ENCODE assay signal across 1 cellular context in the genomic region with DNA sequence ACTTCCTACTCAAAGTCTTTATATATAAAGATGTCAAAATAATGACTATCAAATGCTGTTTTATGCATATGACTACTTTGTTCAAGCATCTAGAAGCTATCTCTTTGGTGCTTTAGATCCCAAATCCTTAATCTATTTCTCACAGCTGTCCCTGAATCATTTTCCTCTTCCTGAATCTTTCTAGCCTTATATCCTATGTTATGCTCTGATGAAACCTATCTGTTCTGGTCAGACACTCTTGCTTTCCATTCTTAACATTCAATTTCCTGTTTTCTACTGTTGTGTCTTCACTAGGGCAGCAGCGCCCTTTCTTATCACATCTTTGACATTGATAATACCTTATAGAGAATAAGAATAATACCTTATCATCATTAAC.
TF ChIP-seq lines count a peak whose summit lies in the region.

No MANE protein-coding gene starts in this region.

TF ChIP-seq in IMR-90, 13 proteins besides CTCF, POLR2A, EP300 and RAD21:
- TF ChIP-seq CHD1 (IDR thresholded peaks at IDR 0.05; ENCODE audit: low read depth, low read length) (no peak), RCOR1 (IDR thresholded peaks at IDR 0.05; ENCODE audit: insufficient replicate concordance, low read length) (no peak), SMC3 (IDR thresholded peaks at IDR 0.05; ENCODE audit: low read depth, low read length) (no peak), MAFK (IDR thresholded peaks at IDR 0.05; ENCODE audit: low read depth, low read length) (no peak), NFE2L2 (IDR thresholded peaks at IDR 0.05; ENCODE audit: low read depth, low read length) (no peak), FOS (IDR thresholded peaks at IDR 0.05; ENCODE audit: low read depth, low read length) (no peak), RFX5 (IDR thresholded peaks at IDR 0.05; ENCODE audit: low read depth, low read length) (no peak), MAZ (IDR thresholded peaks at IDR 0.05; ENCODE audit: borderline replicate concordance, low read depth, low read length) (no peak), BHLHE40 (IDR thresholded peaks at IDR 0.05; ENCODE audit: low read depth, low read length) (no peak), USF2 (IDR thresholded peaks at IDR 0.05; ENCODE audit: low read depth, low read length) (no peak), CEBPB (IDR thresholded peaks at IDR 0.05; ENCODE audit: low read depth, low read length) (no peak), MXI1 (IDR thresholded peaks at IDR 0.05; ENCODE audit: borderline replicate concordance, low read depth, low read length) (no peak)
- TF ChIP-seq, protein P1, sequence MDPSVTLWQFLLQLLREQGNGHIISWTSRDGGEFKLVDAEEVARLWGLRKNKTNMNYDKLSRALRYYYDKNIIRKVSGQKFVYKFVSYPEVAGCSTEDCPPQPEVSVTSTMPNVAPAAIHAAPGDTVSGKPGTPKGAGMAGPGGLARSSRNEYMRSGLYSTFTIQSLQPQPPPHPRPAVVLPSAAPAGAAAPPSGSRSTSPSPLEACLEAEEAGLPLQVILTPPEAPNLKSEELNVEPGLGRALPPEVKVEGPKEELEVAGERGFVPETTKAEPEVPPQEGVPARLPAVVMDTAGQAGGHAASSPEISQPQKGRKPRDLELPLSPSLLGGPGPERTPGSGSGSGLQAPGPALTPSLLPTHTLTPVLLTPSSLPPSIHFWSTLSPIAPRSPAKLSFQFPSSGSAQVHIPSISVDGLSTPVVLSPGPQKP (IDR thresholded peaks at IDR 0.05; ENCODE audit: borderline replicate concordance, low read depth, low read length) = no peak
